ENCODE assay signal across 8 cellular contexts in the genomic region with DNA sequence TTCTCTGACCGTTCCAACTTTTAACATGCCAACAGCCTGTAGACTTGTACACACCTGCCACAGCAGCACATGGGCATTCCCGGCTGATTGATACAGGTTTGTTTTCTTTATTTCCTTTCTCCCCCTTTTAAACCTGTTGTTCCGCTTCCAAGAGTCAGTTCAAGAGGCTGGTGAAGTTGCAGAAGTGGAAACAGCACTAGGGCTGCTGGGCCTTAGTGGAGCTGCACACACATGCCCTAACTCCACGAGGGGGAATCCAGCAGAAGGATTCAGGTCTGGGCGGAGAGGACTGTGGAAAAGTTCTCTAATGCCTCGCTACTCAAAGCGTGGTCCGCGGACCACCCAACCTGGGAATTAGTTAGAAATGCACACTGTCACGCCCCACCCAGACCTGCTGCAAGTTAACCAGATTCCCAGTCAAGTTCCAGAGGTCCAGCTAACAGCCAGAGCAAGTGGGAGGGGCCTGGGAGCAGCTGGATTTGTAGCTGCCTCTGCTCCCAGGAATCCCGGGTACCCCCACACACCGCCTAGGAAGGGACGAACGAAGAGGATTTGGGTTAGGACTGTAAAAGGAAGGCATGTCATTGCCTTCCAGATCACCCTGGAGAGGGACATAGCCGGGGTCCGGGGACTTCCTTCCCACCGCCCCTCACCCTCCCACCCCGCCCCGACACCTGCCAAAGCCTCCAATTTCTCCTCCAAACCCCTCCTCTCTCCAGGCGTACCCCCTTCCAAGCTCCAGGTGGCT. TPM values are rescaled to one million over a fixed set of nuclear protein-coding genes. Genes with fewer than 3 reads are reported as not detected.
DNase-seq lines count a peak whose midpoint lies in the region; ATAC-seq and TF ChIP-seq lines count a peak whose summit lies in the region.

No MANE protein-coding gene starts in this region.

- ATAC-seq in HG03139 (IDR thresholded peaks at IDR 0.05; ENCODE audit: unreplicated experiment): peak; percentile 3

- POLR2A ChIA-PET in RWPE1 (lab: Yijun Ruan, JAX; ENCODE audit: low non-redundant PET): no interaction called here

- TF ChIP-seq CTCF in RWPE1 (conservative IDR thresholded peaks at IDR 0.05; ENCODE audit: low read depth) (no peak), thyroid gland (IDR thresholded peaks at IDR 0.05) (no peak)

- H3K4me3 ChIP-seq in thyroid gland (replicated peaks in 1 of 3): peak overlapping the region; percentile 22 to 67 (median 46)

- WGBS in thyroid gland, 2 donors: 4 to 5% methylated on average over 12 to 13 of the region's 20 CpGs

- CTCF ChIA-PET in RWPE1 (lab: Yijun Ruan, JAX): interaction anchor here (1.0 kb wide), 1 partner anchor 535 kb away, joined by 3 read pairs; no protein-coding TSS in a partner anchor

- peaks cover 17 to 22% of the 10 kb centered on the region in 2 donors for H3K4me1 ChIP-seq in thyroid gland

- H3K27ac ChIP-seq in RWPE1: peak overlapping the region; percentile 61
- H3K27ac ChIP-seq in thyroid gland: peak overlapping the region; percentile 38 to 75 (median 74)

- peak; percentile 9 for DNase-seq in stimulated activated CD4-positive, alpha-beta T cell treated with anti-CD3 and anti-CD28 coated beads, Interleukin-15, amount 100 ng/mL, for 24 hours
- no peak for DNase-seq in stimulated activated CD4-positive, alpha-beta T cell treated with anti-CD3 and anti-CD28 coated beads, Interleukin-4, amount 100 ng/mL, for 1 hour
- DNase-seq in RWPE1 (ENCODE audit: low spot score) (peak; percentile 52), ecto neural progenitor cell (ENCODE audit: low spot score) (peak; percentile 74), lung microvascular endothelial cell (ENCODE audit: low read depth in 2 of 2) (peak; percentile 12 to 20), thyroid gland (peak; percentile 79 to 84), inferior parietal cortex (ENCODE audit: extremely low spot score) (no peak)

- intact Hi-C loops in thyroid gland (cut with DNase I): no loop called here

- H3K36me3 ChIP-seq in thyroid gland: peaks cover 5 to 7% of the 10 kb centered on the region in 2 donors

- H3K9me3 ChIP-seq in thyroid gland: no peaks in the 10 kb centered on the region

- H3K27me3 ChIP-seq in thyroid gland: no peaks in the 10 kb centered on the region

- no peak for TF ChIP-seq POLR2A in thyroid gland (IDR thresholded peaks at IDR 0.05)

RNA-seq across cellular contexts. Expression of gene SLC39A11, which starts 0.5 kb away (rescaled TPM):
- total RNA-seq in lung microvascular endothelial cell: 6.5 and 12.7 TPM in 2 replicates
- 100 to 1,000 TPM in 2 of 4 donors, 10 to 100 TPM in 2; 55.1 to 123 (median 97.0) TPM for total RNA-seq in thyroid gland

Comparison
In these comparisons a context has a peak if more than half of its experiments do, and no peak if none do; other contexts are left out.
1. DNase-seq: peak in stimulated activated CD4-positive, alpha-beta T cell treated with anti-CD3 and anti-CD28 coated beads, Interleukin-15, amount 100 ng/mL, for 24 hours (single experiment), RWPE1 (single experiment), ecto neural progenitor cell (single experiment), lung microvascular endothelial cell (2 of 2) and thyroid gland (2 of 2); none in stimulated activated CD4-positive, alpha-beta T cell treated with anti-CD3 and anti-CD28 coated beads, Interleukin-4, amount 100 ng/mL, for 1 hour (single experiment) and inferior parietal cortex (single experiment).